ENCODE assay signal across 8 cellular contexts in genomic region chr1:198935371-198935921, GRCh38.
A peak's percentile ranks its signal among the peaks of the same experiment; 100 is the strongest.
DNase-seq lines count a peak whose midpoint lies in the region; ATAC-seq and TF ChIP-seq lines count a peak whose summit lies in the region.

No MANE protein-coding gene starts in this region.

- H3K27me3 Mint-ChIP-seq in mesothelial cell of epicardium (ENCODE audit: low read depth) = no peaks in the 10 kb centered on the region

- no peaks in the 10 kb centered on the region for H3K9me3 Mint-ChIP-seq in mesothelial cell of epicardium

- peaks cover 27% of the 10 kb centered on the region for H3K4me1 Mint-ChIP-seq in mesothelial cell of epicardium

- no peak for TF ChIP-seq CTCF in mesothelial cell of epicardium (IDR thresholded peaks at IDR 0.05; ENCODE audit: unreplicated experiment)

- no peak overlapping the region for H3K4me3 Mint-ChIP-seq in mesothelial cell of epicardium

- no peak overlapping the region for H3K27ac Mint-ChIP-seq in mesothelial cell of epicardium

- peak; percentile 68 for DNase-seq in activated gamma-delta T cell treated with Interleukin-2 at 50 U/mL for 16 hours
- DNase-seq in activated gamma-delta T cell (lab: John Stamatoyannopoulos, UW) = no peak
- peak; percentile 97 to 98 for DNase-seq in NCI-H446 (lab: John Stamatoyannopoulos, UW)
- peak; percentile 71 for DNase-seq in activated CD4-positive, alpha-beta T cell treated with anti-CD3 and anti-CD28 coated beads for 48 hours
- peak; percentile 45 for DNase-seq in effector CD4-positive, alpha-beta T cell
- peak; percentile 69 to 81 for DNase-seq in mesothelial cell of epicardium (ENCODE audit: low spot score in 2 of 2, unreplicated experiment in 2 of 2)
- peak; percentile 37 to 57 for DNase-seq in stimulated activated CD8-positive, alpha-beta memory T cell treated with anti-CD3 and anti-CD28 coated beads, Interleukin-4, amount 100 ng/mL, for 4 hours (ENCODE audit: low read depth in 2 of 2, low spot score in 1 of 2)

- H3K36me3 Mint-ChIP-seq in mesothelial cell of epicardium = no peaks in the 10 kb centered on the region

- ATAC-seq in HG03159 (IDR thresholded peaks at IDR 0.05; ENCODE audit: unreplicated experiment) = peak; percentile 48
